21 cellular contexts compared by ENCODE assay signal in the genomic region with DNA sequence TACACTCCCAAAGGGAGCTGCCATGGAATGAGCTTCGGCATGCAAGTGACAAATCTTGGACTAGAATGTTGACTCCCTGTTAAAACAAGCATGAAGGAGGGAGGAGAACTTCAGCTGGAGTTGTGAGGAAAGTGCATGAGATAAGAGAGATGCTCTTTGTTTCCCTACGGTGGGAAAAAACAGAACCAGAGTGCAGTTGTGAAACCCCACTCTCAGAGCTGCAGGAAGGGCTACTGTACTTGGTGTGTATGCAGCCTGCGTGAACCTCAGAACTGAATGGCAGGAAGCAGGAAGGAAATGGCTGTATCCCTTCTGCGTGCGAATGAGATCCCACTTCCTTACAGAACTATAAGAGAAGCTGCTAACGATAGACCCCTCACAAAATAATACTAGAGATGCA. TPM values are rescaled to one million over a fixed set of nuclear protein-coding genes. Genes with fewer than 3 reads are reported as not detected.
DNase-seq lines count a peak whose midpoint lies in the region; ATAC-seq and TF ChIP-seq lines count a peak whose summit lies in the region.
"Had no signal": no experiment of that assay in that cellular context is flagged by ENCODE, and none has a peak within 500 bp of the region (broad histone marks: within the 10 kb centered on the region; RNA-seq: fewer than 3 reads in every experiment).

No MANE protein-coding gene starts in this region.

- TF ChIP-seq RAD21 in liver (IDR thresholded peaks at IDR 0.05): no peak

- 54% methylated on average over 6 of the region's 6 CpGs for WGBS in liver

- H3K4me1 ChIP-seq in BLaER1 treated with 17β-estradiol and CSF1 and Interleukin-3, amounts not matched to agents 10 nM and 100 nM: peaks cover 10 to 28% (median 25%) of the 10 kb centered on the region in 10 experiments
- no peaks in the 10 kb centered on the region for H3K4me1 ChIP-seq in liver (ENCODE audit: control insufficient read depth in 4 of 4, insufficient read depth in 4 of 4, low read length in 3 of 4)
- H3K4me1 ChIP-seq: breast epithelium, psoas muscle, SJCRH30, thyroid gland had no signal

- H3K4me2 ChIP-seq in BLaER1 treated with 17β-estradiol and CSF1 and Interleukin-3, amounts not matched to agents 10 nM and 100 nM: peak overlapping the region; percentile 49 to 82 (median 73)

- TF ChIP-seq CTCF in GM12865 (IDR thresholded peaks at IDR 0.05; ENCODE audit: insufficient read depth, low read depth, low read length, missing control alignments) (no peak), liver (IDR thresholded peaks at IDR 0.05; ENCODE audit: low read depth, low read length, missing input control) (no peak)

- H3K36me3 ChIP-seq in BLaER1 treated with 17β-estradiol and CSF1 and Interleukin-3, amounts not matched to agents 10 nM and 100 nM: no peaks in the 10 kb centered on the region
- no peaks in the 10 kb centered on the region for H3K36me3 ChIP-seq in liver (ENCODE audit: control insufficient read depth in 4 of 4, insufficient read depth in 3 of 4, low read depth in 1 of 4, low read length in 3 of 4)
- H3K36me3 ChIP-seq: breast epithelium, MG63, SJCRH30, spleen, thyroid gland had no signal

- H3K9me3 ChIP-seq in BLaER1 treated with 17β-estradiol and CSF1 and Interleukin-3, amounts not matched to agents 10 nM and 100 nM (replicated peaks in 1 of 11): no peaks in the 10 kb centered on the region; a peak in 2 of 22 replicates
- no peaks in the 10 kb centered on the region for H3K9me3 ChIP-seq in liver (ENCODE audit: control insufficient read depth in 4 of 4, low read length in 3 of 4)
- H3K9me3 ChIP-seq: breast epithelium, MG63, psoas muscle, SJCRH30, spleen, thyroid gland had no signal

- peak overlapping the region in 8 of 11 experiments; percentile 17 to 75 (median 55); a peak in 12 of 22 replicates for H3K27ac ChIP-seq in BLaER1 treated with 17β-estradiol and CSF1 and Interleukin-3, amounts not matched to agents 10 nM and 100 nM
- H3K27ac ChIP-seq in liver (ENCODE audit: low read depth in 1 of 2, low read length in 2 of 2): no peak overlapping the region
- H3K27ac ChIP-seq: breast epithelium, psoas muscle, SJCRH30, spleen, thyroid gland had no signal

- ATAC-seq in HG02970 (IDR thresholded peaks at IDR 0.05; ENCODE audit: low FRiP score, unreplicated experiment): no peak
- ATAC-seq in HG03097 (IDR thresholded peaks at IDR 0.05; ENCODE audit: low FRiP score, unreplicated experiment): no peak
- ATAC-seq in HG03108 (IDR thresholded peaks at IDR 0.05; ENCODE audit: unreplicated experiment): no peak
- ATAC-seq: activated naive CD4-positive, alpha-beta T cell treated with anti-CD3 and anti-CD28 coated beads, Interleukin-2, amount 50 U/mL, for 72 hours; esophagus mucosa; psoas muscle had no signal

- peak overlapping the region in 2 of 10 experiments; percentile 10 to 21; a peak in 2 of 20 replicates for H3K4me3 ChIP-seq in BLaER1 treated with 17β-estradiol and CSF1 and Interleukin-3, amounts not matched to agents 10 nM and 100 nM
- H3K4me3 ChIP-seq in GM12865 (ENCODE audit: low read depth, low read length) (no peak overlapping the region), liver (ENCODE audit: low read depth in 1 of 3, low read length in 3 of 3) (no peak overlapping the region)
- H3K4me3 ChIP-seq: breast epithelium, lung, MG63, psoas muscle, SJCRH30, thyroid gland had no signal

- peak overlapping the region in 3 of 11 experiments; percentile 4 to 27 (median 22); a peak in 2 of 22 replicates for H3K9ac ChIP-seq in BLaER1 treated with 17β-estradiol and CSF1 and Interleukin-3, amounts not matched to agents 10 nM and 100 nM
- no peak overlapping the region for H3K9ac ChIP-seq in liver (ENCODE audit: low read depth in 1 of 2, low read length in 2 of 2)

- DNase-seq in GM12865 (ENCODE audit: low read depth) (peak; percentile 22), SKM-1 treated with dmso at 0.1 percent for 144 hours (lab: John Stamatoyannopoulos, UW; ENCODE audit: unreplicated experiment) (peak; percentile 78)
- DNase-seq in activated T-cell treated with anti-CD3 and anti-CD28 coated beads, Interleukin-2, amount 50 U/mL, for 1 hour: no peak
- DNase-seq: head of caudate nucleus, MG63, NCI-H1930, psoas muscle, SJCRH30, spleen, T-helper 9 cell, thyroid gland had no signal

- no peaks in the 10 kb centered on the region for H3K27me3 ChIP-seq in BLaER1 treated with 17β-estradiol and CSF1 and Interleukin-3, amounts not matched to agents 10 nM and 100 nM
- peaks cover 0 to 3% (median 0%) of the 10 kb centered on the region in 4 donors for H3K27me3 ChIP-seq in liver (ENCODE audit: control insufficient read depth in 4 of 4, insufficient read depth in 4 of 4, low read length in 3 of 4)
- H3K27me3 ChIP-seq: breast epithelium, MG63, SJCRH30, spleen, thyroid gland had no signal

- no peaks in the 10 kb centered on the region for H4K20me1 ChIP-seq in BLaER1 treated with 17β-estradiol and CSF1 and Interleukin-3, amounts not matched to agents 10 nM and 100 nM

TF ChIP-seq in liver, 16 proteins besides CTCF, POLR2A, EP300 and RAD21:
- TF ChIP-seq HNF4G (IDR thresholded peaks at IDR 0.05): no peak
- TF ChIP-seq, protein P1, sequence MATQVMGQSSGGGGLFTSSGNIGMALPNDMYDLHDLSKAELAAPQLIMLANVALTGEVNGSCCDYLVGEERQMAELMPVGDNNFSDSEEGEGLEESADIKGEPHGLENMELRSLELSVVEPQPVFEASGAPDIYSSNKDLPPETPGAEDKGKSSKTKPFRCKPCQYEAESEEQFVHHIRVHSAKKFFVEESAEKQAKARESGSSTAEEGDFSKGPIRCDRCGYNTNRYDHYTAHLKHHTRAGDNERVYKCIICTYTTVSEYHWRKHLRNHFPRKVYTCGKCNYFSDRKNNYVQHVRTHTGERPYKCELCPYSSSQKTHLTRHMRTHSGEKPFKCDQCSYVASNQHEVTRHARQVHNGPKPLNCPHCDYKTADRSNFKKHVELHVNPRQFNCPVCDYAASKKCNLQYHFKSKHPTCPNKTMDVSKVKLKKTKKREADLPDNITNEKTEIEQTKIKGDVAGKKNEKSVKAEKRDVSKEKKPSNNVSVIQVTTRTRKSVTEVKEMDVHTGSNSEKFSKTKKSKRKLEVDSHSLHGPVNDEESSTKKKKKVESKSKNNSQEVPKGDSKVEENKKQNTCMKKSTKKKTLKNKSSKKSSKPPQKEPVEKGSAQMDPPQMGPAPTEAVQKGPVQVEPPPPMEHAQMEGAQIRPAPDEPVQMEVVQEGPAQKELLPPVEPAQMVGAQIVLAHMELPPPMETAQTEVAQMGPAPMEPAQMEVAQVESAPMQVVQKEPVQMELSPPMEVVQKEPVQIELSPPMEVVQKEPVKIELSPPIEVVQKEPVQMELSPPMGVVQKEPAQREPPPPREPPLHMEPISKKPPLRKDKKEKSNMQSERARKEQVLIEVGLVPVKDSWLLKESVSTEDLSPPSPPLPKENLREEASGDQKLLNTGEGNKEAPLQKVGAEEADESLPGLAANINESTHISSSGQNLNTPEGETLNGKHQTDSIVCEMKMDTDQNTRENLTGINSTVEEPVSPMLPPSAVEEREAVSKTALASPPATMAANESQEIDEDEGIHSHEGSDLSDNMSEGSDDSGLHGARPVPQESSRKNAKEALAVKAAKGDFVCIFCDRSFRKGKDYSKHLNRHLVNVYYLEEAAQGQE (IDR thresholded peaks at IDR 0.05): no peak
- no peak for TF ChIP-seq FOXA2 (IDR thresholded peaks at IDR 0.05)
- no peak for TF ChIP-seq FOXA1 (IDR thresholded peaks at IDR 0.05)
- TF ChIP-seq, protein P2, sequence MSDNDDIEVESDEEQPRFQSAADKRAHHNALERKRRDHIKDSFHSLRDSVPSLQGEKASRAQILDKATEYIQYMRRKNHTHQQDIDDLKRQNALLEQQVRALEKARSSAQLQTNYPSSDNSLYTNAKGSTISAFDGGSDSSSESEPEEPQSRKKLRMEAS (IDR thresholded peaks at IDR 0.05): no peak
- TF ChIP-seq NR2F2 (IDR thresholded peaks at IDR 0.05): peak; percentile 30
- TF ChIP-seq EGR1 (IDR thresholded peaks at IDR 0.05; ENCODE audit: low read depth in 2 of 2): no peak
- no peak for TF ChIP-seq RXRA (IDR thresholded peaks at IDR 0.05)
- TF ChIP-seq HNF4A (conservative IDR thresholded peaks at IDR 0.05): no peak
- TF ChIP-seq YY1 (IDR thresholded peaks at IDR 0.05): no peak
- TF ChIP-seq, protein P3, sequence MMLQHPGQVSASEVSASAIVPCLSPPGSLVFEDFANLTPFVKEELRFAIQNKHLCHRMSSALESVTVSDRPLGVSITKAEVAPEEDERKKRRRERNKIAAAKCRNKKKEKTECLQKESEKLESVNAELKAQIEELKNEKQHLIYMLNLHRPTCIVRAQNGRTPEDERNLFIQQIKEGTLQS (IDR thresholded peaks at IDR 0.05): no peak
- TF ChIP-seq SP1 (IDR thresholded peaks at IDR 0.05): peak; percentile 10
- TF ChIP-seq JUND (IDR thresholded peaks at IDR 0.05): no peak
- TF ChIP-seq ZBTB33 (IDR thresholded peaks at IDR 0.05): no peak
- no peak for TF ChIP-seq GABPA (IDR thresholded peaks at IDR 0.05 in 1 of 2, conservative IDR thresholded peaks at IDR 0.05 in 1 of 2)

RNA-seq across cellular contexts. Expression of gene EGF, which starts 57.2 kb away (rescaled TPM):
- under 1 TPM in 1 of 2 donors, not detected in 1; 0.65 TPM for total RNA-seq in liver
- polyA plus RNA-seq in liver: not detected
- total RNA-seq: activated naive CD4-positive, alpha-beta T cell treated with anti-CD3 and anti-CD28 coated beads, Interleukin-2, amount 50 U/mL, for 72 hours had no signal
- polyA plus RNA-seq: neural cell had no signal

Comparison
In these comparisons a context has a peak if more than half of its experiments do, and no peak if none do; other contexts are left out.
1. H3K27ac ChIP-seq: peak in BLaER1 treated with 17β-estradiol and CSF1 and Interleukin-3, amounts not matched to agents 10 nM and 100 nM (8 of 11); none in liver (0 of 2).